Comparison of ENCODE assay signal across 1 cellular context in the genomic region with DNA sequence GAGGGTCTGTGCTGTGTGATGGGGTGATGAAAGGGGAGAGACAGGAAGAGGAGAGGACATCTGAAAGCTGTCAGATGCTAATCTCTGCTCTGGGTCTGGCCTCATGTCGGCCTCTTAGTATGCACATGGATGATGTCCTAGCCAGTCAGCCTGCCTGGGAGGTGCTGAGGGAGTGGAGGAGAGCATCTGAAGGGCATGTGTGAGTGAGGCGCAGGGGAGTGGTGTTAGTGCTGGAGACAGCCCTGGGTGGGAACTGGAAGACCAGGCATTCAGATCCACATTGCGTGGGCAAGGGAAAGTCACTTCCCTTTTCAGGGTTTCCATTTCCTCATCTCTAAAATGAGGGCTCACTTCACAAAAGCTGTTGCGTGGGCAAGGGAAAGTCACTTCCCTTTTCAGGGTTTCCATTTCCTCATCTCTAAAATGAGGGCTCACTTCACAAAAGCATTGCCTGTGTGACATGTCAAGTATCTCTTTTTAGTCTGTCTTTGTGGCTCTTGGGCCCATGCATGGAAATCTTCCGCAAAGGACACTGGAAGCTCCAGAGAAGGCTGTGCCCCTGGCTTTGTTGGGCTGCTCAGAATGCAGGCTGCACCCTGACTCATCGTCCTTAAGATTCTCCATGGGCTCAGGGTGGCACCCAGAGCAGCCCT.
TF ChIP-seq lines count a peak whose summit lies in the region.

No MANE protein-coding gene starts in this region.

TF ChIP-seq in HepG2, 621 proteins besides CTCF, POLR2A, EP300 and RAD21:
- TF ChIP-seq, protein P1, sequence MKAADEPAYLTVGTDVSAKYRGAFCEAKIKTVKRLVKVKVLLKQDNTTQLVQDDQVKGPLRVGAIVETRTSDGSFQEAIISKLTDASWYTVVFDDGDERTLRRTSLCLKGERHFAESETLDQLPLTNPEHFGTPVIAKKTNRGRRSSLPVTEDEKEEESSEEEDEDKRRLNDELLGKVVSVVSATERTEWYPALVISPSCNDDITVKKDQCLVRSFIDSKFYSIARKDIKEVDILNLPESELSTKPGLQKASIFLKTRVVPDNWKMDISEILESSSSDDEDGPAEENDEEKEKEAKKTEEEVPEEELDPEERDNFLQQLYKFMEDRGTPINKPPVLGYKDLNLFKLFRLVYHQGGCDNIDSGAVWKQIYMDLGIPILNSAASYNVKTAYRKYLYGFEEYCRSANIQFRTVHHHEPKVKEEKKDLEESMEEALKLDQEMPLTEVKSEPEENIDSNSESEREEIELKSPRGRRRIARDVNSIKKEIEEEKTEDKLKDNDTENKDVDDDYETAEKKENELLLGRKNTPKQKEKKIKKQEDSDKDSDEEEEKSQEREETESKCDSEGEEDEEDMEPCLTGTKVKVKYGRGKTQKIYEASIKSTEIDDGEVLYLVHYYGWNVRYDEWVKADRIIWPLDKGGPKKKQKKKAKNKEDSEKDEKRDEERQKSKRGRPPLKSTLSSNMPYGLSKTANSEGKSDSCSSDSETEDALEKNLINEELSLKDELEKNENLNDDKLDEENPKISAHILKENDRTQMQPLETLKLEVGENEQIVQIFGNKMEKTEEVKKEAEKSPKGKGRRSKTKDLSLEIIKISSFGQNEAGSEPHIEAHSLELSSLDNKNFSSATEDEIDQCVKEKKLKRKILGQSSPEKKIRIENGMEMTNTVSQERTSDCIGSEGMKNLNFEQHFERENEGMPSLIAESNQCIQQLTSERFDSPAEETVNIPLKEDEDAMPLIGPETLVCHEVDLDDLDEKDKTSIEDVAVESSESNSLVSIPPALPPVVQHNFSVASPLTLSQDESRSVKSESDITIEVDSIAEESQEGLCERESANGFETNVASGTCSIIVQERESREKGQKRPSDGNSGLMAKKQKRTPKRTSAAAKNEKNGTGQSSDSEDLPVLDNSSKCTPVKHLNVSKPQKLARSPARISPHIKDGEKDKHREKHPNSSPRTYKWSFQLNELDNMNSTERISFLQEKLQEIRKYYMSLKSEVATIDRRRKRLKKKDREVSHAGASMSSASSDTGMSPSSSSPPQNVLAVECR (CRISPR knock-in tag; IDR thresholded peaks at IDR 0.05; ENCODE audit: borderline replicate concordance): no peak
- no peak for TF ChIP-seq MAX (IDR thresholded peaks at IDR 0.05)
- TF ChIP-seq ZNF572 (CRISPR knock-in tag; IDR thresholded peaks at IDR 0.05): no peak
- TF ChIP-seq ZKSCAN5 (CRISPR knock-in tag; IDR thresholded peaks at IDR 0.05): no peak
- no peak for TF ChIP-seq HMGXB4 (CRISPR knock-in tag; IDR thresholded peaks at IDR 0.05; ENCODE audit: borderline replicate concordance in 1 of 2, low read depth in 1 of 2)
- no peak for TF ChIP-seq ZNF44 (CRISPR knock-in tag; IDR thresholded peaks at IDR 0.05)
